In the genomic region with DNA sequence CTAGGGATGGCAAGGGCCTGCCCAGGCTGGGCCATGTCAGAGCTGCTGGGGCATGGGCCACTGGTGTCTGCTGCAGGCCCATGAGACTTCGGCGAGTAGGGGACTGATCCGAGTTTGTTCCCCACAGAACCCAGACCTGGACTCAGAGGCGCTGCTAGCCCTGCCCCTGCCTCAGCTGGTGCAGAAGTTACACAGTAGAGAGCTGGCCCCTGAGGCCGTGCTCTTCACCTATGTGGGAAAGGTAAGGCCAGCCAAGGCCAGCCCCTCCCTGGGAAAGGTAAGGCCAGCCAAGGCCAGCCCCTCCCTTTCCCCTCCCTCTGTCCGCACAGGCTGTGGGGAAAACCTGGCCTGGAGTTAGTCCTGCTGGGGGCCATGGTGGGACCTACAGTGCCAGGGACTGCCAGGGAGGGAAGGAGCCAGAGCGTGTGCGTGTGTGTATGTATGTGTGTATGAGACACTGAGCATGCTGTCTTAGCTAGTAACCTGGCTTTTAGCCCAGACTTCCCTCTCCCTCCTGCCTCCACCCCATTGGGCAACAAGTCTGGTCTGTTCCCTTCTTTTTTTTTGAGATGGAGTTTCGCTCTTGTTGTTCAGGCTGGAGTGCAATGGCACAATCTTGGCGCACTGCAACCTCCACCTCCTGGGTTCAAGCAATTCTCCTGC, we compare ENCODE assay signal across 8 cellular contexts. TPM values are rescaled to one million over a fixed set of nuclear protein-coding genes. Genes with fewer than 3 reads are reported as not detected.
DNase-seq lines count a peak whose midpoint lies in the region; ATAC-seq and TF ChIP-seq lines count a peak whose summit lies in the region.

No MANE protein-coding gene starts in this region.

- H3K9me3 ChIP-seq in tibial artery, result no peaks in the 10 kb centered on the region

- peak overlapping the region; percentile 41 to 59 for H3K27ac ChIP-seq in tibial artery

- no peak for TF ChIP-seq CTCF in tibial artery (IDR thresholded peaks at IDR 0.05)

- H3K36me3 ChIP-seq in tibial artery, result peaks cover 0 to 3% (median 0%) of the 10 kb centered on the region in 3 donors

- peak overlapping the region in 1 of 2 donors; percentile 12 for H3K4me3 ChIP-seq in tibial artery

- ATAC-seq in GM19324 (IDR thresholded peaks at IDR 0.05; ENCODE audit: low FRiP score, unreplicated experiment) (no peak), HG02981 (IDR thresholded peaks at IDR 0.05; ENCODE audit: unreplicated experiment) (no peak), HG02623 (IDR thresholded peaks at IDR 0.05; ENCODE audit: unreplicated experiment) (no peak)

- DNase-seq in Caki2 (ENCODE audit: low read depth) (peak; percentile 38), NCI-H2029 (lab: John Stamatoyannopoulos, UW) (peak; percentile 96), T47D (ENCODE audit: low read depth in 1 of 2, low spot score in 1 of 2) (peak; percentile 47 to 83), kidney tubule cell (ENCODE audit: low spot score) (peak; percentile 87), tibial artery (peak; percentile 76 to 90)

- intact Hi-C loops in tibial artery (cut with DNase I; ENCODE audit: low total_unique reads), result no loop called here

- in situ Hi-C loops in Caki2 (cut with HindIII; ENCODE audit: low pct_unique_long_range_greater_than_20kb, low sequenced_read_pairs) (no loop called here), T47D (cut with HindIII; ENCODE audit: low pct_unique_long_range_greater_than_20kb, low sequenced_read_pairs) (no loop called here)

- no peaks in the 10 kb centered on the region for H3K27me3 ChIP-seq in tibial artery

- H3K4me1 ChIP-seq in tibial artery, result peaks cover 0 to 27% (median 16%) of the 10 kb centered on the region in 4 donors

RNA-seq across cellular contexts. Expression of gene FAAH, which starts 8.0 kb away (rescaled TPM):
- 10.9 and 22.5 TPM in 2 replicates for total RNA-seq in Caki2 (2014; rRNA removed; shearing (Covaris generic); ENCODE audit: low replicate concordance)

Comparison
In these comparisons a context has a peak if more than half of its experiments do, and no peak if none do; other contexts are left out.
1. DNase-seq: peak in every context shown above with its lines; median percentile 96 in NCI-H2029; 87 in kidney tubule cell; 83 in tibial artery; 65 in T47D; 38 in Caki2.